ENCODE assay signal across 1 cellular context in the genomic region with DNA sequence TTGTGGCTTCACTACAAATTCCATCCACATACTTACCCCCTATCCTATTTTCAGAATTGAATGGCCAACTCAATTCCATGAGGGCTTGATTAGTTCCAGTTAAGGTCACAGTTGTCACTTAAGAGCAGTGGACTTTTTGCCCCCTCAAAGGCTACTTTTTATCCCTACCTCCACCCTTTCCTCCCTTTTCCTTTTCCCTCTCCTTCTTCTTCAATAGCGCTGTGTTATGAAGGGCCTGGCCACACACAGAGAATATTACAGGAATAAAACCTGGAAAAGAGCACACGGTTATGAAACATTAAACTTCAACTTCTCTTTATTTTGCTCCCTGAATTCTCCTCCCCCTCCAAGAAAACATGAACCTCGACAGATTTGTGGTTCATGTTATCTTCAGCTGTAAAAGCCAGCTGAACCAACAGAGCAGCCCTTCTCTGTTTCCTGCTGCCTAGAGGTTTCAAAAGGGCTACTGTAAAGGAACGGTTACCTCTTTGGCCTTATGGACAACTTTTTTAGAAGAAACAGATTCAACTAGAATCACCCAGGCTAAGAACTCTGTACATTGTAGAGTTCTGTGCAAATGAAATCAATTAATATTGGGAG.
TF ChIP-seq lines count a peak whose summit lies in the region.

No MANE protein-coding gene starts in this region.

TF ChIP-seq in SK-N-SH, 30 proteins besides CTCF, POLR2A, EP300 and RAD21 (continued from another document):
- TF ChIP-seq, protein P1, sequence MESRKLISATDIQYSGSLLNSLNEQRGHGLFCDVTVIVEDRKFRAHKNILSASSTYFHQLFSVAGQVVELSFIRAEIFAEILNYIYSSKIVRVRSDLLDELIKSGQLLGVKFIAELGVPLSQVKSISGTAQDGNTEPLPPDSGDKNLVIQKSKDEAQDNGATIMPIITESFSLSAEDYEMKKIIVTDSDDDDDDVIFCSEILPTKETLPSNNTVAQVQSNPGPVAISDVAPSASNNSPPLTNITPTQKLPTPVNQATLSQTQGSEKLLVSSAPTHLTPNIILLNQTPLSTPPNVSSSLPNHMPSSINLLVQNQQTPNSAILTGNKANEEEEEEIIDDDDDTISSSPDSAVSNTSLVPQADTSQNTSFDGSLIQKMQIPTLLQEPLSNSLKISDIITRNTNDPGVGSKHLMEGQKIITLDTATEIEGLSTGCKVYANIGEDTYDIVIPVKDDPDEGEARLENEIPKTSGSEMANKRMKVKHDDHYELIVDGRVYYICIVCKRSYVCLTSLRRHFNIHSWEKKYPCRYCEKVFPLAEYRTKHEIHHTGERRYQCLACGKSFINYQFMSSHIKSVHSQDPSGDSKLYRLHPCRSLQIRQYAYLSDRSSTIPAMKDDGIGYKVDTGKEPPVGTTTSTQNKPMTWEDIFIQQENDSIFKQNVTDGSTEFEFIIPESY (IDR thresholded peaks at IDR 0.05; ENCODE audit: borderline replicate concordance, low read depth), result no peak
- TF ChIP-seq RFX5 (IDR thresholded peaks at IDR 0.05; ENCODE audit: low read length) (no peak), CHD2 (IDR thresholded peaks at IDR 0.05; ENCODE audit: low read length, partially characterized antibody) (no peak), GABPA (IDR thresholded peaks at IDR 0.05; ENCODE audit: low read depth) (no peak)
- TF ChIP-seq, protein P2, sequence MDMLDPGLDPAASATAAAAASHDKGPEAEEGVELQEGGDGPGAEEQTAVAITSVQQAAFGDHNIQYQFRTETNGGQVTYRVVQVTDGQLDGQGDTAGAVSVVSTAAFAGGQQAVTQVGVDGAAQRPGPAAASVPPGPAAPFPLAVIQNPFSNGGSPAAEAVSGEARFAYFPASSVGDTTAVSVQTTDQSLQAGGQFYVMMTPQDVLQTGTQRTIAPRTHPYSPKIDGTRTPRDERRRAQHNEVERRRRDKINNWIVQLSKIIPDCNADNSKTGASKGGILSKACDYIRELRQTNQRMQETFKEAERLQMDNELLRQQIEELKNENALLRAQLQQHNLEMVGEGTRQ (IDR thresholded peaks at IDR 0.05; ENCODE audit: borderline replicate concordance, low read depth, low read length), result no peak
TF ChIP-seq in SK-N-SH: peak in this region for 0.
